24 cellular contexts compared by ENCODE assay signal in the genomic region with DNA sequence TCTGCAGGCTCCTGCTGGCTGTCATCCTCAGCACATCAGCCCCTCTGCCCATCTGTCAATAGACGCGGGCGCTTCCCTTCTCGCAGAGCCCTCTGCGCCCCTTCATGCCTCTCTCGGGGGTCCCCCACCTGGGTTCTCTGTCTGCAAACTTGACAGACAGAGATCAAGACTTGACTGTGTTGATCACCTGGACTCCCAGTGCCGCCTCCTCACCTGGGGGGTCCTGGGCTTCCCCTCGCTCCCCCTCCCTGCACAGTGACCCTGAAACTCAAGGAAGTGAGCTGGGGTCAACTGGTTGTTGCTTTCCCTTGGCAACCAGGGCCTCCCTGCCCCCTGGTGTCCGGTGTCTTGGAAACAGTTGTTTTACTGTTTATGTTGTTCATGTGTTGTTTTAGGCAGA. TPM values are rescaled to one million over a fixed set of nuclear protein-coding genes. Genes with fewer than 3 reads are reported as not detected.
DNase-seq lines count a peak whose midpoint lies in the region; ATAC-seq and TF ChIP-seq lines count a peak whose summit lies in the region.
"Had no signal": no experiment of that assay in that cellular context is flagged by ENCODE, and none has a peak within 500 bp of the region (broad histone marks: within the 10 kb centered on the region; RNA-seq: fewer than 3 reads in every experiment).

No MANE protein-coding gene starts in this region.

- 82 to 89% methylated on average over 9 of the region's 9 CpGs for WGBS in tibial nerve, 2 donors

- no peaks in the 10 kb centered on the region for H3K27me3 ChIP-seq in CD4-positive, alpha-beta T cell (ENCODE audit: control insufficient read depth, insufficient read depth, low read length)
- no peaks in the 10 kb centered on the region for H3K27me3 ChIP-seq in osteoblast (ENCODE audit: insufficient read depth, low read length)
- H3K27me3 ChIP-seq in tibial nerve: no peaks in the 10 kb centered on the region
- H3K27me3 ChIP-seq: hepatocyte, neutrophil had no signal

- TF ChIP-seq CTCF in CD4-positive, alpha-beta T cell (IDR thresholded peaks at IDR 0.05): no peak
- TF ChIP-seq CTCF in choroid plexus epithelial cell (conservative IDR thresholded peaks at IDR 0.05; ENCODE audit: low read depth, low read length): peak; percentile 37
- TF ChIP-seq CTCF in osteoblast (IDR thresholded peaks at IDR 0.05; ENCODE audit: extremely low read depth, low read depth, low read length): no peak
- no peak for TF ChIP-seq CTCF in tibial nerve (IDR thresholded peaks at IDR 0.05)

- ATAC-seq in CD4-positive, alpha-beta T cell (ENCODE audit: poor library complexity): no peak
- ATAC-seq: activated T-cell treated with anti-CD3 and anti-CD28 coated beads, Interleukin-2, amount 50 U/mL, for 72 hours; GM12878; sciatic nerve had no signal

- no peak overlapping the region for H3K27ac ChIP-seq in CD4-positive, alpha-beta T cell (ENCODE audit: low read depth, low read length)
- no peak overlapping the region for H3K27ac ChIP-seq in osteoblast (ENCODE audit: low read depth, low read length)
- no peak overlapping the region for H3K27ac ChIP-seq in tibial nerve
- H3K27ac ChIP-seq: hepatocyte, KMS-11, neutrophil, PC-9, SK-N-MC had no signal

- TF ChIP-seq EP300 in tibial nerve (IDR thresholded peaks at IDR 0.05): no peak

- intact Hi-C loops in CD4-positive, alpha-beta T cell (cut with DNase I, micrococcal nuclease): no loop called here

- peaks cover 77% of the 10 kb centered on the region for H3K36me3 ChIP-seq in osteoblast (ENCODE audit: insufficient read depth, low read length)
- H3K36me3 ChIP-seq in tibial nerve: peaks cover 5 to 100% (median 73%) of the 10 kb centered on the region in 3 donors

- DNase-seq in CD4-positive, alpha-beta T cell: no peak
- DNase-seq in HuH-7 (ENCODE audit: low spot score) (peak; percentile 58), choroid plexus epithelial cell (ENCODE audit: low read depth) (peak; percentile 23), osteoblast (ENCODE audit: insufficient read length, low spot score, missing footprints) (peak; percentile 83), tibial nerve (ENCODE audit: low spot score in 2 of 2) (no peak), GM19238 (ENCODE audit: insufficient read length, low spot score) (no peak), NCI-H1694 (lab: John Stamatoyannopoulos, UW) (no peak), LoVo (ENCODE audit: low spot score) (no peak)
- DNase-seq: activated CD4-positive, alpha-beta T cell treated with anti-CD3 and anti-CD28 coated beads, Interleukin-2, amount 50 U/mL, for 4 hours; activated T-cell treated with anti-CD3 and anti-CD28 coated beads, Interleukin-2, amount 50 U/mL, for 72 hours; effector CD4-positive, alpha-beta T cell; kidney glomerular epithelial cell; midbrain; NCI-H1105 treated with DMSO at 0.1 percent for 48 hours; NCI-H2171; NCI-H82; PC-9; stimulated activated CD4-positive, alpha-beta T cell treated with anti-CD3 and anti-CD28 coated beads, Interleukin-1b, Interleukin-23, amount 100 ng/mL, for 48 hours had no signal

- H3K4me3 Mint-ChIP-seq in CD4-positive, alpha-beta T cell: no peak overlapping the region
- H3K4me3 Mint-ChIP-seq: activated T-cell treated with anti-CD3 and anti-CD28 coated beads, Interleukin-2, amount 50 U/mL, for 72 hours had no signal

- H3K9me3 ChIP-seq in CD4-positive, alpha-beta T cell (ENCODE audit: control insufficient read depth, low read length): no peaks in the 10 kb centered on the region
- H3K9me3 ChIP-seq in osteoblast (ENCODE audit: low read depth, low read length): no peaks in the 10 kb centered on the region
- no peaks in the 10 kb centered on the region for H3K9me3 ChIP-seq in tibial nerve
- H3K9me3 ChIP-seq: neutrophil had no signal

- H3K4me2 ChIP-seq in osteoblast (ENCODE audit: insufficient read depth, low read length): no peak overlapping the region
- H3K4me2 ChIP-seq: hepatocyte, KMS-11, PC-9 had no signal

- H3K4me1 Mint-ChIP-seq in CD4-positive, alpha-beta T cell (ENCODE audit: low read depth): no peaks in the 10 kb centered on the region

- H3K9me3 Mint-ChIP-seq in CD4-positive, alpha-beta T cell: no peaks in the 10 kb centered on the region
- H3K9me3 Mint-ChIP-seq: activated T-cell treated with anti-CD3 and anti-CD28 coated beads, Interleukin-2, amount 50 U/mL, for 72 hours had no signal

- no peaks in the 10 kb centered on the region for H3K79me2 ChIP-seq in osteoblast (ENCODE audit: insufficient read depth, low read length)
- H3K79me2 ChIP-seq: hepatocyte had no signal

- no peaks in the 10 kb centered on the region for H3K27me3 Mint-ChIP-seq in CD4-positive, alpha-beta T cell

- POLR2A ChIA-PET in CD4-positive, alpha-beta T cell (lab: Charles Lee): interaction anchor here (1.0 kb wide), 1 partner anchor 29 kb away, joined by 4 read pairs; no protein-coding TSS in a partner anchor

- peak overlapping the region; percentile 30 for H3K27ac Mint-ChIP-seq in CD4-positive, alpha-beta T cell
- H3K27ac Mint-ChIP-seq: activated T-cell treated with anti-CD3 and anti-CD28 coated beads, Interleukin-2, amount 50 U/mL, for 72 hours had no signal

- H2AFZ ChIP-seq in osteoblast (ENCODE audit: low read length): no peak overlapping the region
- H2AFZ ChIP-seq: hepatocyte, PC-9 had no signal

- H3K36me3 Mint-ChIP-seq in CD4-positive, alpha-beta T cell (ENCODE audit: low read depth): peaks cover 88% of the 10 kb centered on the region

- peaks cover 14% of the 10 kb centered on the region for H4K20me1 ChIP-seq in osteoblast (ENCODE audit: insufficient read depth, low read length)

- CTCF ChIA-PET in CD4-positive, alpha-beta T cell (lab: Charles Lee): no interaction called here

- H3K4me3 ChIP-seq in choroid plexus epithelial cell (ENCODE audit: low read depth, low read length) (no peak overlapping the region), osteoblast (ENCODE audit: insufficient read depth, low read length) (no peak overlapping the region), tibial nerve (no peak overlapping the region)
- H3K4me3 ChIP-seq: GM12878, hepatocyte, PC-9, SK-N-MC had no signal

- H3K4me1 ChIP-seq in osteoblast (ENCODE audit: insufficient read depth, low read length) (no peaks in the 10 kb centered on the region), tibial nerve (no peaks in the 10 kb centered on the region)

- TF ChIP-seq POLR2A in tibial nerve (IDR thresholded peaks at IDR 0.05): no peak

RNA-seq across cellular contexts. Expression of gene RNF213, which starts 31.9 kb away (rescaled TPM):
- 100 to 1,000 TPM; 290 to 312 TPM for total RNA-seq in CD4-positive, alpha-beta T cell
- 134 and 143 TPM in 2 replicates for total RNA-seq in osteoblast
- total RNA-seq in tibial nerve: 100 to 1,000 TPM; 107 to 148 (median 119) TPM

Comparison
In these comparisons a context has a peak if more than half of its experiments do, and no peak if none do; other contexts are left out.
1. DNase-seq: peak in HuH-7 (single experiment), choroid plexus epithelial cell (single experiment) and osteoblast (single experiment); none in CD4-positive, alpha-beta T cell (0 of 10), tibial nerve (0 of 2), GM19238 (single experiment), NCI-H1694 (single experiment) and LoVo (single experiment).